In genomic region chr6:50713977-50714486, GRCh38 we compare ENCODE assay signal across 20 cellular contexts. TPM values are rescaled to one million over a fixed set of nuclear protein-coding genes. Genes with fewer than 3 reads are reported as not detected.
DNase-seq lines count a peak whose midpoint lies in the region; TF ChIP-seq lines count a peak whose summit lies in the region.
"Had no signal": no experiment of that assay in that cellular context is flagged by ENCODE, and none has a peak within 500 bp of the region (broad histone marks: within the 10 kb centered on the region; RNA-seq: fewer than 3 reads in every experiment).

No MANE protein-coding gene starts in this region.

- no peak overlapping the region for H4K91ac ChIP-seq in neuronal stem cell (ENCODE audit: low read depth, low read length, poor library complexity)

- H2BK5ac ChIP-seq in neuronal stem cell (ENCODE audit: low read length): no peak overlapping the region

- no peak overlapping the region for H3K4me3 Mint-ChIP-seq in activated naive CD4-positive, alpha-beta T cell treated with anti-CD3 and anti-CD28 coated beads, Interleukin-2, amount 10 ng/mL, durations not matched to agents 7 days and 5 days
- H3K4me3 Mint-ChIP-seq in endodermal cell: peak overlapping the region; percentile 64
- H3K4me3 Mint-ChIP-seq: IgD-negative memory B cell had no signal

- H3K4me2 ChIP-seq in osteoblast (ENCODE audit: insufficient read depth, low read length) (no peak overlapping the region), neuronal stem cell (ENCODE audit: insufficient read depth, low read length, poor library complexity, severe bottlenecking) (no peak overlapping the region)

- POLR2A ChIA-PET in GM10248 (lab: Yijun Ruan, JAX): no interaction called here

- H4K8ac ChIP-seq in neuronal stem cell (ENCODE audit: low read depth, low read length): no peak overlapping the region

- H3K27me3 ChIP-seq in HUES6 (ENCODE audit: control insufficient read depth, insufficient read depth, low read length) (peaks cover 100% of the 10 kb centered on the region), endodermal cell (ENCODE audit: control insufficient read depth, insufficient read depth, low read length, poor library complexity, severe bottlenecking) (peaks cover 100% of the 10 kb centered on the region), osteoblast (ENCODE audit: insufficient read depth, low read length) (peaks cover 4% of the 10 kb centered on the region), neuronal stem cell (ENCODE audit: control insufficient read depth in 3 of 3, insufficient read depth in 3 of 3, low read depth in 1 of 3, low read length in 3 of 3) (peaks cover 20 to 92% (median 84%) of the 10 kb centered on the region in 3 experiments)

- H3K4me3 ChIP-seq in HUES6 (ENCODE audit: low read depth, low read length) (peak overlapping the region; percentile 64), endodermal cell (ENCODE audit: low read length) (peak overlapping the region; percentile 79), osteoblast (ENCODE audit: insufficient read depth, low read length) (no peak overlapping the region), neuronal stem cell (ENCODE audit: low read length in 2 of 2) (no peak overlapping the region)
- H3K4me3 ChIP-seq: MG63 had no signal

- no peak overlapping the region for H2BK12ac ChIP-seq in neuronal stem cell (ENCODE audit: low read length)

- H3K27ac Mint-ChIP-seq in activated naive CD4-positive, alpha-beta T cell treated with anti-CD3 and anti-CD28 coated beads, Interleukin-2, amount 10 ng/mL, durations not matched to agents 7 days and 5 days: peak overlapping the region; percentile 47
- no peak overlapping the region for H3K27ac Mint-ChIP-seq in endodermal cell

- peaks cover 4% of the 10 kb centered on the region for H3K9me3 Mint-ChIP-seq in activated naive CD4-positive, alpha-beta T cell treated with anti-CD3 and anti-CD28 coated beads, Interleukin-2, amount 10 ng/mL, durations not matched to agents 7 days and 5 days
- no peaks in the 10 kb centered on the region for H3K9me3 Mint-ChIP-seq in endodermal cell

- H2BK120ac ChIP-seq in neuronal stem cell (ENCODE audit: low read depth, low read length): no peak overlapping the region

- H3K4me1 Mint-ChIP-seq in activated naive CD4-positive, alpha-beta T cell treated with anti-CD3 and anti-CD28 coated beads, Interleukin-2, amount 10 ng/mL, durations not matched to agents 7 days and 5 days: no peaks in the 10 kb centered on the region
- peaks cover 19% of the 10 kb centered on the region for H3K4me1 Mint-ChIP-seq in endodermal cell

- H3K18ac ChIP-seq in neuronal stem cell (ENCODE audit: low read length): no peak overlapping the region

- no peaks in the 10 kb centered on the region for H3K79me2 ChIP-seq in osteoblast (ENCODE audit: insufficient read depth, low read length)

- H2BK15ac ChIP-seq in neuronal stem cell (ENCODE audit: low read length): no peak overlapping the region

- H2AK5ac ChIP-seq in neuronal stem cell (ENCODE audit: low read depth, low read length): no peak overlapping the region

- H3K4me1 ChIP-seq in HUES6 (ENCODE audit: control insufficient read depth, insufficient read depth, low read length) (peaks cover 22% of the 10 kb centered on the region), endodermal cell (ENCODE audit: control insufficient read depth, insufficient read depth, low read length) (no peaks in the 10 kb centered on the region), osteoblast (ENCODE audit: insufficient read depth, low read length) (no peaks in the 10 kb centered on the region), neuronal stem cell (ENCODE audit: control insufficient read depth in 2 of 2, insufficient read depth in 1 of 2, low read depth in 1 of 2, low read length in 2 of 2) (peaks cover 0 to 11% of the 10 kb centered on the region in 2 donors)

- TF ChIP-seq CTCF in endodermal cell (conservative IDR thresholded peaks at IDR 0.05) (no peak), osteoblast (IDR thresholded peaks at IDR 0.05; ENCODE audit: extremely low read depth, low read depth, low read length) (no peak), GM10248 (IDR thresholded peaks at IDR 0.05; ENCODE audit: control extremely low read depth, extremely low read depth, low read depth, missing control alignments) (no peak)

- no peaks in the 10 kb centered on the region for H3K9me3 ChIP-seq in HUES6 (ENCODE audit: control insufficient read depth, insufficient read depth, low read depth, low read length)
- H3K9me3 ChIP-seq in endodermal cell (ENCODE audit: control insufficient read depth, low read length): no peaks in the 10 kb centered on the region
- no peaks in the 10 kb centered on the region for H3K9me3 ChIP-seq in osteoblast (ENCODE audit: low read depth, low read length)
- H3K9me3 ChIP-seq in neuronal stem cell (replicated peaks in 1 of 2; ENCODE audit: control insufficient read depth in 2 of 2, insufficient read depth in 1 of 2, low read depth in 1 of 2, low read length in 2 of 2): no peaks in the 10 kb centered on the region
- H3K9me3 ChIP-seq: MG63 had no signal

- no peaks in the 10 kb centered on the region for H4K20me1 ChIP-seq in osteoblast (ENCODE audit: insufficient read depth, low read length)

- H3K79me1 ChIP-seq in neuronal stem cell (ENCODE audit: low read depth, low read length): no peaks in the 10 kb centered on the region

- H2AFZ ChIP-seq in osteoblast (ENCODE audit: low read length): no peak overlapping the region
- no peak overlapping the region for H2AFZ ChIP-seq in neuronal stem cell (ENCODE audit: low read length)

- H3K36me3 ChIP-seq in HUES6 (ENCODE audit: control insufficient read depth, insufficient read depth, low read length) (no peaks in the 10 kb centered on the region), endodermal cell (ENCODE audit: control insufficient read depth, insufficient read depth, low read length) (no peaks in the 10 kb centered on the region), osteoblast (ENCODE audit: insufficient read depth, low read length) (no peaks in the 10 kb centered on the region), neuronal stem cell (replicated peaks in 1 of 2; ENCODE audit: control insufficient read depth in 2 of 2, insufficient read depth in 2 of 2, low read length in 2 of 2) (no peaks in the 10 kb centered on the region)
- H3K36me3 ChIP-seq: MG63 had no signal

- DNase-seq in activated naive CD4-positive, alpha-beta T cell treated with anti-CD3 and anti-CD28 coated beads, Interleukin-2, amount 10 ng/mL, durations not matched to agents 7 days and 5 days: no peak
- no peak for DNase-seq in activated naive CD4-positive, alpha-beta T cell treated with Interleukin-2 at 50 U/mL for 16 hours
- DNase-seq in endodermal cell (no peak), osteoblast (ENCODE audit: insufficient read length, low spot score, missing footprints) (peak; percentile 66), GM10248 (ENCODE audit: extremely low spot score) (no peak), neuronal stem cell (ENCODE audit: low spot score) (no peak), amniotic stem cell (lab: John Stamatoyannopoulos, UW) (no peak)
- DNase-seq: C1 segment of cervical spinal cord, DMS79 treated with DMSO at 0.1 percent for 48 hours, Kasumi-1, MG63, NCI-H1048, NCI-H1436 treated with DMSO at 0.1 percent for 48 hours, NCI-H2081, SHP77 treated with DMSO at 0.1 percent for 48 hours had no signal

- CTCF ChIA-PET in activated naive CD4-positive, alpha-beta T cell treated with anti-CD3 and anti-CD28 coated beads, Interleukin-2, amount 10 ng/mL, durations not matched to agents 7 days and 5 days (lab: Charles Lee): no interaction called here
- CTCF ChIA-PET in GM10248 (lab: Yijun Ruan, JAX): no interaction called here

- WGBS in endodermal cell (ENCODE audit: insufficient coverage in 1 of 2, insufficient read length in 1 of 2), 2 experiments: 2 to 6% methylated on average over 3 to 15 of the region's 27 CpGs
- WGBS in neuronal stem cell (ENCODE audit: extremely low coverage in 2 of 2, insufficient read length in 2 of 2, insufficient replicate concordance in 1 of 2), 2 donors: no CpG with 5 or more reads among the region's 27 CpGs

- no peaks in the 10 kb centered on the region for H3K36me3 Mint-ChIP-seq in activated naive CD4-positive, alpha-beta T cell treated with anti-CD3 and anti-CD28 coated beads, Interleukin-2, amount 10 ng/mL, durations not matched to agents 7 days and 5 days
- H3K36me3 Mint-ChIP-seq in endodermal cell (ENCODE audit: low read depth): no peaks in the 10 kb centered on the region
- H3K36me3 Mint-ChIP-seq: IgD-negative memory B cell had no signal

- H3K27ac ChIP-seq in HUES6 (ENCODE audit: low read depth, low read length) (no peak overlapping the region), endodermal cell (ENCODE audit: low read depth, low read length) (no peak overlapping the region), osteoblast (ENCODE audit: low read depth, low read length) (no peak overlapping the region), neuronal stem cell (replicated peaks; ENCODE audit: low read length) (no peak overlapping the region)

- no peak overlapping the region for H3K4ac ChIP-seq in neuronal stem cell (ENCODE audit: low read length)

- peaks cover 79% of the 10 kb centered on the region for H3K27me3 Mint-ChIP-seq in activated naive CD4-positive, alpha-beta T cell treated with anti-CD3 and anti-CD28 coated beads, Interleukin-2, amount 10 ng/mL, durations not matched to agents 7 days and 5 days
- H3K27me3 Mint-ChIP-seq in endodermal cell (ENCODE audit: insufficient read depth): peaks cover 100% of the 10 kb centered on the region

- H3K23ac ChIP-seq in neuronal stem cell (ENCODE audit: low read depth, low read length, poor library complexity): no peak overlapping the region

- H3K9ac ChIP-seq in HUES6 (ENCODE audit: low read length): no peak overlapping the region
- no peak overlapping the region for H3K9ac ChIP-seq in endodermal cell (ENCODE audit: extremely low read depth, low read length, poor library complexity, severe bottlenecking)
- no peak overlapping the region for H3K9ac ChIP-seq in neuronal stem cell (ENCODE audit: low read depth, low read length, poor library complexity)

- H3K14ac ChIP-seq in neuronal stem cell (ENCODE audit: low read length): no peak overlapping the region

RNA-seq across cellular contexts. Expression of gene TFAP2D, which starts 0.7 kb away (rescaled TPM):
- total RNA-seq in endodermal cell (not detected), osteoblast (not detected in 2 replicates)
- polyA plus RNA-seq in endodermal cell (2013, experiment 1 of 2): not detected
- not detected for polyA plus RNA-seq in endodermal cell (2013, experiment 2 of 2)
- not detected for polyA plus RNA-seq in neuronal stem cell (2013, experiment 1 of 2)
- polyA plus RNA-seq in neuronal stem cell (2013, experiment 2 of 2): not detected
- total RNA-seq: G401, NCI-H460, RPMI7951 had no signal
- polyA plus RNA-seq: IgD-negative memory B cell had no signal

Comparison
In these comparisons a context has a peak if more than half of its experiments do, and no peak if none do; other contexts are left out.
1. H3K4me3 ChIP-seq: peak in HUES6 (single experiment) and endodermal cell (single experiment); none in osteoblast (single experiment) and neuronal stem cell (0 of 2).